Comparison of ENCODE assay signal across 9 cellular contexts in genomic region chr10:93542358-93542791, GRCh38. TPM values are rescaled to one million over a fixed set of nuclear protein-coding genes. Genes with fewer than 3 reads are reported as not detected.
DNase-seq lines count a peak whose midpoint lies in the region; ATAC-seq, FAIRE-seq and TF ChIP-seq lines count a peak whose summit lies in the region.
"Had no signal": no experiment of that assay in that cellular context is flagged by ENCODE, and none has a peak within 500 bp of the region (broad histone marks: within the 10 kb centered on the region; RNA-seq: fewer than 3 reads in every experiment).

No MANE protein-coding gene starts in this region.

- H3K9me3 ChIP-seq in WERI-Rb-1 (ENCODE audit: severe bottlenecking) (no peaks in the 10 kb centered on the region), T-helper 17 cell (ENCODE audit: control insufficient read depth, low read length, poor library complexity, severe bottlenecking) (no peaks in the 10 kb centered on the region)

- no peaks in the 10 kb centered on the region for H3K27me3 ChIP-seq in WERI-Rb-1 (ENCODE audit: insufficient read depth, low read depth, severe bottlenecking)

- H3K4me1 Mint-ChIP-seq in T-helper 17 cell: peaks cover 5% of the 10 kb centered on the region

- H3K4me3 ChIP-seq in WERI-Rb-1 (ENCODE audit: low read depth, low read length): peak overlapping the region; percentile 26
- H3K4me3 ChIP-seq: SK-N-MC had no signal

- in situ Hi-C loops in ACHN (cut with HindIII; ENCODE audit: low pct_ligation_motif_present, low pct_unique_long_range_greater_than_20kb, low sequenced_read_pairs): no loop called here

- TF ChIP-seq CTCF in WERI-Rb-1 (IDR thresholded peaks at IDR 0.05; ENCODE audit: low read depth, low read length): no peak

- peak; percentile 74 for DNase-seq in LoVo (ENCODE audit: low spot score)
- peak; percentile 98 for DNase-seq in WERI-Rb-1
- peak; percentile 47 for DNase-seq in islet precursor cell
- peak; percentile 20 for DNase-seq in urothelium cell line (ENCODE audit: low spot score)
- DNase-seq in ACHN: no peak
- DNase-seq in T-helper 17 cell: no peak
- DNase-seq: effector CD8-positive, alpha-beta T cell had no signal

- H3K36me3 Mint-ChIP-seq in T-helper 17 cell (ENCODE audit: low read depth): no peaks in the 10 kb centered on the region

- ATAC-seq in HG03135 (IDR thresholded peaks at IDR 0.05; ENCODE audit: unreplicated experiment): no peak
- ATAC-seq in T-helper 17 cell: no peak

- H3K36me3 ChIP-seq in WERI-Rb-1: no peaks in the 10 kb centered on the region

- no peak for FAIRE-seq in urothelium cell line (lab: Jason Lieb, UNC)

- H3K27ac ChIP-seq in WERI-Rb-1: peak overlapping the region; percentile 87
- H3K27ac ChIP-seq: SK-N-MC had no signal

- peaks cover 22% of the 10 kb centered on the region for H3K27me3 Mint-ChIP-seq in T-helper 17 cell

- H3K27ac Mint-ChIP-seq in T-helper 17 cell: no peak overlapping the region

- no peak overlapping the region for H3K4me3 Mint-ChIP-seq in T-helper 17 cell

RNA-seq across cellular contexts. Expression of gene FFAR4, which starts 24.1 kb away (rescaled TPM):
- not detected for total RNA-seq in T-helper 17 cell

RNA-seq across cellular contexts. Expression of gene CEP55, which starts 46.0 kb away (rescaled TPM):
- under 1 TPM; 0.27 to 0.63 TPM for total RNA-seq in T-helper 17 cell

RNA-seq across cellular contexts. Expression of gene RBP4, which starts 58.7 kb away (rescaled TPM):
- total RNA-seq in T-helper 17 cell: not detected

Comparison
In these comparisons a context has a peak if more than half of its experiments do, and no peak if none do; other contexts are left out.
1. DNase-seq: peak in LoVo (single experiment), WERI-Rb-1 (single experiment), islet precursor cell (single experiment) and urothelium cell line (single experiment); none in ACHN (single experiment) and T-helper 17 cell (0 of 3).